ENCODE assay signal across 8 cellular contexts in the genomic region with DNA sequence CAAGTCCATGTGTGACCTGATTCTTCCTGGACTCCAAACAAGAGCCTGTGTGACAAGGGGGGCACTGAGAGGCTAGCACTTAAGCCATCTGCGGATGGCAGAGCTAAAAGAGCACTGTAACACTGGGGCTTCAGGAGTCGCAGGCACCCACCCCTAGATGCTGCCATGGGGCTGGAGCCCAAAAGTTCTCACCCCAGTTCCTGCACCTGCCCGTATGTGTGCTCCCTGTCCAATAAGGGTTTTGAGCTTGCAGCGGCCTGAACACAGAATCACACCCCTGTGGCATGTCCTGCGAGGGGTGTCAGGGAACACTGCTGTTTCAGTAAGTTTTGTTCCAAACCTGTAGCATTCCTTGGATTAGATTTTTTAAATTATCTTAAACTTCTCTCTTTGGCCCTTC. TPM values are rescaled to one million over a fixed set of nuclear protein-coding genes. Genes with fewer than 3 reads are reported as not detected.
"Had no signal": no experiment of that assay in that cellular context is flagged by ENCODE, and none has a peak within 500 bp of the region (broad histone marks: within the 10 kb centered on the region; RNA-seq: fewer than 3 reads in every experiment).

No MANE protein-coding gene starts in this region.

- H3K4me3 ChIP-seq: GM12878 had no signal

- DNase-seq: GDM1, GF-D8 had no signal

- FAIRE-seq: G401.6, GM12878, GM12891, GM18507, GM19239 had no signal

- ATAC-seq: GM12878 had no signal

RNA-seq across cellular contexts. Expression of gene GPR37, which starts 53.2 kb away (rescaled TPM):
- total RNA-seq: G401, GM12878 had no signal
